Comparison of ENCODE assay signal across 1 cellular context in genomic region chr9:97041898-97042297, GRCh38.
TF ChIP-seq lines count a peak whose summit lies in the region.

No MANE protein-coding gene starts in this region.

TF ChIP-seq in H1, 55 proteins besides CTCF, POLR2A, EP300 and RAD21:
- TF ChIP-seq NRF1 (IDR thresholded peaks at IDR 0.05; ENCODE audit: low read depth, low read length) (no peak), MAFK (IDR thresholded peaks at IDR 0.05; ENCODE audit: low read depth, low read length) (no peak), JUND (IDR thresholded peaks at IDR 0.05; ENCODE audit: low read length) (no peak), EGR1 (IDR thresholded peaks at IDR 0.05; ENCODE audit: borderline replicate concordance, low read depth, low read length) (no peak), MAX (IDR thresholded peaks at IDR 0.05) (no peak), SP2 (IDR thresholded peaks at IDR 0.05; ENCODE audit: low read length) (no peak), EZH2 (IDR thresholded peaks at IDR 0.05; ENCODE audit: low read depth, low read length, severe bottlenecking) (no peak), BRCA1 (IDR thresholded peaks at IDR 0.05; ENCODE audit: low read depth, low read length) (no peak), CREB1 (IDR thresholded peaks at IDR 0.05) (no peak), KDM1A (IDR thresholded peaks at IDR 0.05; ENCODE audit: borderline replicate concordance, low read length) (no peak), TAF1 (IDR thresholded peaks at IDR 0.05; ENCODE audit: low read depth, low read length) (no peak), KDM4A (IDR thresholded peaks at IDR 0.05; ENCODE audit: low read depth, low read length, severe bottlenecking) (no peak), RBBP5 (IDR thresholded peaks at IDR 0.05; ENCODE audit: borderline replicate concordance, low read depth, low read length) (no peak), CTBP2 (IDR thresholded peaks at IDR 0.05; ENCODE audit: borderline replicate concordance, insufficient read depth, insufficient read length, low read length) (no peak), FOSL1 (IDR thresholded peaks at IDR 0.05; ENCODE audit: insufficient read depth, low read depth, low read length) (no peak), GTF2F1 (IDR thresholded peaks at IDR 0.05; ENCODE audit: borderline replicate concordance, low read depth, low read length) (no peak), YY1 (IDR thresholded peaks at IDR 0.05; ENCODE audit: low read depth, low read length) (no peak), SIN3A (conservative IDR thresholded peaks at IDR 0.05 in 1 of 2, IDR thresholded peaks at IDR 0.05 in 1 of 2; ENCODE audit: low read depth in 1 of 2, low read length in 2 of 2) (no peak), CBX5 (IDR thresholded peaks at IDR 0.05; ENCODE audit: low read depth, low read length) (no peak), ASH2L (IDR thresholded peaks at IDR 0.05; ENCODE audit: low read length) (no peak)
TF ChIP-seq in H1: peak in this region for 0.
